ENCODE assay signal across 12 cellular contexts in genomic region chr13:63463782-63464610, GRCh38.
DNase-seq lines count a peak whose midpoint lies in the region; ATAC-seq lines count a peak whose summit lies in the region.
"Had no signal": no experiment of that assay in that cellular context is flagged by ENCODE, and none has a peak within 500 bp of the region (broad histone marks: within the 10 kb centered on the region; RNA-seq: fewer than 3 reads in every experiment).

No MANE protein-coding gene starts in this region.

- no peaks in the 10 kb centered on the region for H3K9me3 Mint-ChIP-seq in stimulated activated naive B cell treated with anti-CD40 and anti-IgM and Interleukin-4, amounts not matched to agents 10 μg/mL and 1 μg/mL and 100 μg/mL, for 72 hours
- H3K9me3 Mint-ChIP-seq in activated CD4-positive, alpha-beta T cell treated with anti-CD3 and anti-CD28 coated beads, Interleukin-2, amount 10 ng/mL, durations not matched to agents 7 days and 5 days: peaks cover 9% of the 10 kb centered on the region

- POLR2A ChIA-PET in activated CD4-positive, alpha-beta T cell treated with anti-CD3 and anti-CD28 coated beads, Interleukin-2, amount 10 ng/mL, durations not matched to agents 7 days and 5 days (lab: Charles Lee): interaction anchor here (0.6 kb wide), 1 partner anchor 14 kb away, joined by 3 read pairs; no protein-coding TSS in a partner anchor

- H3K27me3 Mint-ChIP-seq in stimulated activated naive B cell treated with anti-CD40 and anti-IgM and Interleukin-4, amounts not matched to agents 10 μg/mL and 1 μg/mL and 100 μg/mL, for 72 hours: no peaks in the 10 kb centered on the region
- no peaks in the 10 kb centered on the region for H3K27me3 Mint-ChIP-seq in activated CD4-positive, alpha-beta T cell treated with anti-CD3 and anti-CD28 coated beads, Interleukin-2, amount 10 ng/mL, durations not matched to agents 7 days and 5 days
- H3K27me3 Mint-ChIP-seq: stimulated activated naive CD8-positive, alpha-beta T cell treated with anti-CD3 and anti-CD28 coated beads, Interleukin-15, Interleukin-2, amounts not matched to agents 100 ng/mL and 50 ng/mL, for 24 hours had no signal

- CTCF ChIA-PET in activated CD4-positive, alpha-beta T cell treated with anti-CD3 and anti-CD28 coated beads, Interleukin-2, amount 10 ng/mL, durations not matched to agents 7 days and 5 days (lab: Charles Lee): no interaction called here

- no peak overlapping the region for H3K27ac Mint-ChIP-seq in stimulated activated naive B cell treated with anti-CD40 and anti-IgM and Interleukin-4, amounts not matched to agents 10 μg/mL and 1 μg/mL and 100 μg/mL, for 72 hours
- H3K27ac Mint-ChIP-seq in activated CD4-positive, alpha-beta T cell treated with anti-CD3 and anti-CD28 coated beads, Interleukin-2, amount 10 ng/mL, durations not matched to agents 7 days and 5 days: no peak overlapping the region
- H3K27ac Mint-ChIP-seq: stimulated activated naive CD8-positive, alpha-beta T cell treated with anti-CD3 and anti-CD28 coated beads, Interleukin-15, Interleukin-2, amounts not matched to agents 100 ng/mL and 50 ng/mL, for 24 hours had no signal

- H3K4me1 Mint-ChIP-seq in stimulated activated naive B cell treated with anti-CD40 and anti-IgM and Interleukin-4, amounts not matched to agents 10 μg/mL and 1 μg/mL and 100 μg/mL, for 72 hours: no peaks in the 10 kb centered on the region
- no peaks in the 10 kb centered on the region for H3K4me1 Mint-ChIP-seq in activated CD4-positive, alpha-beta T cell treated with anti-CD3 and anti-CD28 coated beads, Interleukin-2, amount 10 ng/mL, durations not matched to agents 7 days and 5 days

- DNase-seq in stimulated activated naive B cell treated with anti-CD40 and anti-IgM and Interleukin-4, amounts not matched to agents 10 μg/mL and 1 μg/mL and 100 μg/mL, for 72 hours: no peak
- DNase-seq in midbrain (lab: John Stamatoyannopoulos, UW): no peak
- DNase-seq in activated CD4-positive, alpha-beta T cell treated with anti-CD3 and anti-CD28 coated beads, Interleukin-2, amount 10 ng/mL, durations not matched to agents 7 days and 5 days: no peak
- DNase-seq in activated T-cell treated with anti-CD3 and anti-CD28 coated beads, Interleukin-2, amount 50 U/mL, for 1 hour: no peak
- DNase-seq: brain microvascular endothelial cell, hippocampal formation, NCI-H510A treated with DMSO at 0.1 percent for 48 hours, psoas muscle had no signal

- H3K36me3 Mint-ChIP-seq in stimulated activated naive B cell treated with anti-CD40 and anti-IgM and Interleukin-4, amounts not matched to agents 10 μg/mL and 1 μg/mL and 100 μg/mL, for 72 hours: no peaks in the 10 kb centered on the region
- no peaks in the 10 kb centered on the region for H3K36me3 Mint-ChIP-seq in activated CD4-positive, alpha-beta T cell treated with anti-CD3 and anti-CD28 coated beads, Interleukin-2, amount 10 ng/mL, durations not matched to agents 7 days and 5 days (ENCODE audit: low read depth)

- no peak overlapping the region for H3K4me3 Mint-ChIP-seq in stimulated activated naive B cell treated with anti-CD40 and anti-IgM and Interleukin-4, amounts not matched to agents 10 μg/mL and 1 μg/mL and 100 μg/mL, for 72 hours
- no peak overlapping the region for H3K4me3 Mint-ChIP-seq in activated CD4-positive, alpha-beta T cell treated with anti-CD3 and anti-CD28 coated beads, Interleukin-2, amount 10 ng/mL, durations not matched to agents 7 days and 5 days
- H3K4me3 Mint-ChIP-seq: stimulated activated naive CD8-positive, alpha-beta T cell treated with anti-CD3 and anti-CD28 coated beads, Interleukin-15, Interleukin-2, amounts not matched to agents 100 ng/mL and 50 ng/mL, for 24 hours had no signal

- ATAC-seq in GM19328 (IDR thresholded peaks at IDR 0.05; ENCODE audit: unreplicated experiment) (peak; percentile 90), HG02763 (IDR thresholded peaks at IDR 0.05; ENCODE audit: unreplicated experiment) (peak; percentile 65), HG03520 (IDR thresholded peaks at IDR 0.05; ENCODE audit: unreplicated experiment) (peak; percentile 48)
- peak; percentile 64 to 67 for ATAC-seq in stimulated activated naive B cell treated with anti-CD40 and anti-IgM and Interleukin-4, amounts not matched to agents 10 μg/mL and 1 μg/mL and 100 μg/mL, for 72 hours (replicated peaks)
- ATAC-seq: psoas muscle had no signal
